2 cellular contexts compared by ENCODE assay signal in the genomic region with DNA sequence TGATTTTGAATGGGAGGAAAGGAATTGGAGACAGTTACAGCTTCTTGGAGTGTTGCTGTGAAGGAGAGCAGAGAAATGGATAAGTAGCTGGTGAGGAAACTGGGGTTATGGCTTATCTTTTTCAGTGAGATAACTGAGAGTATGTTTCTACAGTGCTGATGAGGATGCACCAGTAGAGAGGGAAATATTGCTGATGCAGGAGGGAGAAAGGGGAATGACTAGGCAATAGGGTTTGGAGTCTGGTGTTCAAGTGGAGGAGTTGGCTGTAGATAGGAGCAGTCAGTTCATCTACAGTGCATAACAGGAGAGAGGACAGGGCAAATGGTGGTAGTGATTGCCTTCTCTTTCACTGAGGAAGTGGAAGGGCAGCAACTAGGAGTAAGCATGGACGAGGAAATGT.
A peak's percentile ranks its signal among the peaks of the same experiment; 100 is the strongest.
TF ChIP-seq lines count a peak whose summit lies in the region.

No MANE protein-coding gene starts in this region.

TF ChIP-seq in A549, 52 proteins besides CTCF, POLR2A, EP300 and RAD21:
- TF ChIP-seq NFE2L2 (conservative IDR thresholded peaks at IDR 0.05; ENCODE audit: low read length) (no peak), RNF2 (IDR thresholded peaks at IDR 0.05; ENCODE audit: borderline replicate concordance, low read depth) (no peak), ZFP36 (IDR thresholded peaks at IDR 0.05; ENCODE audit: borderline replicate concordance, partially characterized antibody) (no peak), ESRRA (IDR thresholded peaks at IDR 0.05; ENCODE audit: borderline replicate concordance, low read length) (no peak), MAFK (IDR thresholded peaks at IDR 0.05; ENCODE audit: partially characterized antibody) (peak; percentile 47)

TF ChIP-seq in IMR-90, 13 proteins besides CTCF, POLR2A, EP300 and RAD21:
- no peak for TF ChIP-seq FOS (IDR thresholded peaks at IDR 0.05; ENCODE audit: low read depth, low read length)
- no peak for TF ChIP-seq CHD1 (IDR thresholded peaks at IDR 0.05; ENCODE audit: low read depth, low read length)
- TF ChIP-seq NFE2L2 (IDR thresholded peaks at IDR 0.05; ENCODE audit: low read depth, low read length) = no peak
- TF ChIP-seq SMC3 (IDR thresholded peaks at IDR 0.05; ENCODE audit: low read depth, low read length) = no peak
- TF ChIP-seq RCOR1 (IDR thresholded peaks at IDR 0.05; ENCODE audit: insufficient replicate concordance, low read length) = no peak
- TF ChIP-seq CEBPB (IDR thresholded peaks at IDR 0.05; ENCODE audit: low read depth, low read length) = no peak
- no peak for TF ChIP-seq BHLHE40 (IDR thresholded peaks at IDR 0.05; ENCODE audit: low read depth, low read length)
- TF ChIP-seq MXI1 (IDR thresholded peaks at IDR 0.05; ENCODE audit: borderline replicate concordance, low read depth, low read length) = no peak
- TF ChIP-seq RFX5 (IDR thresholded peaks at IDR 0.05; ENCODE audit: low read depth, low read length) = no peak
- TF ChIP-seq, protein P1, sequence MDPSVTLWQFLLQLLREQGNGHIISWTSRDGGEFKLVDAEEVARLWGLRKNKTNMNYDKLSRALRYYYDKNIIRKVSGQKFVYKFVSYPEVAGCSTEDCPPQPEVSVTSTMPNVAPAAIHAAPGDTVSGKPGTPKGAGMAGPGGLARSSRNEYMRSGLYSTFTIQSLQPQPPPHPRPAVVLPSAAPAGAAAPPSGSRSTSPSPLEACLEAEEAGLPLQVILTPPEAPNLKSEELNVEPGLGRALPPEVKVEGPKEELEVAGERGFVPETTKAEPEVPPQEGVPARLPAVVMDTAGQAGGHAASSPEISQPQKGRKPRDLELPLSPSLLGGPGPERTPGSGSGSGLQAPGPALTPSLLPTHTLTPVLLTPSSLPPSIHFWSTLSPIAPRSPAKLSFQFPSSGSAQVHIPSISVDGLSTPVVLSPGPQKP (IDR thresholded peaks at IDR 0.05; ENCODE audit: borderline replicate concordance, low read depth, low read length) = no peak
- TF ChIP-seq, protein P2, sequence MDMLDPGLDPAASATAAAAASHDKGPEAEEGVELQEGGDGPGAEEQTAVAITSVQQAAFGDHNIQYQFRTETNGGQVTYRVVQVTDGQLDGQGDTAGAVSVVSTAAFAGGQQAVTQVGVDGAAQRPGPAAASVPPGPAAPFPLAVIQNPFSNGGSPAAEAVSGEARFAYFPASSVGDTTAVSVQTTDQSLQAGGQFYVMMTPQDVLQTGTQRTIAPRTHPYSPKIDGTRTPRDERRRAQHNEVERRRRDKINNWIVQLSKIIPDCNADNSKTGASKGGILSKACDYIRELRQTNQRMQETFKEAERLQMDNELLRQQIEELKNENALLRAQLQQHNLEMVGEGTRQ (IDR thresholded peaks at IDR 0.05; ENCODE audit: low read depth, low read length) = no peak
